ENCODE assay signal across 11 cellular contexts in the genomic region with DNA sequence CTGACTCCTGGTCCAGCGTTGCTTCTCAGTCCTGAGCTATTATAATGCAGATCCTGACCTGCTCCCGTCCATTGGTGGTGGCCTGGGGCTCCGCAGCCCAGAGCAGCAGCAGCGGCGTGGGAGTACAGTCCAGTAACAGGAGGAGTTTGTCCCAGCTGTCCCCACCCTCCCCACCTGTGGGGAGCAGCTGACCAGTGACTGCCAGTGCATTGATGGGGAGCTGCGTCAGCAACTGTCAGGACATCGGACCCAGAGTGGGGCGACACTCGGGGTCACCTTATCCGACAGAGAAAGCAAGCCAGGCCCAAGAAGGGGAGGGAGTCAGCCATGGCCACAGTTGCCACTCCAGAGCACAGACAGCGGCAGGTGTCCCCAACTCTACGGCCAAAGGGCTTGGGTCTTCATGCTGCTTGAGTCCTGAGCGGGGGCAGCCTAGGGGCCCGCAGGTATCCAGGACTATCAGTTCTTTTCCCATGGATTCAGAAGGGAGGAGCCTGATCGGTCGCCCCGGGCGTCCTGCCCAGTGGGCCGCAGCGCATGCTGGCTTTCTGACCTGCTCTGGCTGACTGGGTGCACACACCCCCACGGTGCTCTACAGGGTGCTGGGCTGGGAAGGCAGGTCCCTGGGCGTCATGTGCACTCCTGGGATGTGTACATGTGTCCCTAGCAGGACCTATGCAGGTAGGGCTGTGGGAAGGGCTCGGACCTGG. TPM values are rescaled to one million over a fixed set of nuclear protein-coding genes. Genes with fewer than 3 reads are reported as not detected.
DNase-seq lines count a peak whose midpoint lies in the region; ATAC-seq and TF ChIP-seq lines count a peak whose summit lies in the region.
"Had no signal": no experiment of that assay in that cellular context is flagged by ENCODE, and none has a peak within 500 bp of the region (broad histone marks: within the 10 kb centered on the region; RNA-seq: fewer than 3 reads in every experiment).

No MANE protein-coding gene starts in this region.

- H3K9me3 ChIP-seq in WERI-Rb-1 (ENCODE audit: severe bottlenecking), result no peaks in the 10 kb centered on the region
- no peaks in the 10 kb centered on the region for H3K9me3 ChIP-seq in right cardiac atrium (ENCODE audit: control insufficient read depth, low read length)
- H3K9me3 ChIP-seq in skeletal muscle tissue (ENCODE audit: control insufficient read depth in 3 of 3, low read length in 3 of 3), result no peaks in the 10 kb centered on the region
- H3K9me3 ChIP-seq in MG63, result no peaks in the 10 kb centered on the region
- H3K9me3 ChIP-seq: A549 had no signal

- H3K4me3 Mint-ChIP-seq in T-helper 2 cell treated with Interferon-gamma antibody and Interleukin-4, amounts not matched to agents 5 μg/mL and 100 μg/mL, for 36 hours, result no peak overlapping the region
- H3K4me3 Mint-ChIP-seq in endothelial cell (ENCODE audit: unreplicated experiment), result no peak overlapping the region

- peaks cover 31% of the 10 kb centered on the region for H3K36me3 Mint-ChIP-seq in T-helper 2 cell treated with Interferon-gamma antibody and Interleukin-4, amounts not matched to agents 5 μg/mL and 100 μg/mL, for 36 hours (ENCODE audit: low read depth)
- H3K36me3 Mint-ChIP-seq in endothelial cell (ENCODE audit: low read depth, unreplicated experiment), result peaks cover 6% of the 10 kb centered on the region

- peak in 1 of 2 donors; percentile 2 for ATAC-seq in right cardiac atrium
- ATAC-seq: A549 had no signal

- no peak overlapping the region for H3K4me3 ChIP-seq in WERI-Rb-1 (ENCODE audit: low read depth, low read length)
- H3K4me3 ChIP-seq in right cardiac atrium (ENCODE audit: low read length), result no peak overlapping the region
- H3K4me3 ChIP-seq in skeletal muscle tissue (ENCODE audit: low read length in 3 of 3), result peak overlapping the region in 2 of 3 donors; percentile 36 to 60
- H3K4me3 ChIP-seq in MG63, result no peak overlapping the region
- H3K4me3 ChIP-seq: A549, coronary artery had no signal

- intact Hi-C loops in right cardiac atrium (cut with DNase I), result no loop called here

- H3K27ac Mint-ChIP-seq in T-helper 2 cell treated with Interferon-gamma antibody and Interleukin-4, amounts not matched to agents 5 μg/mL and 100 μg/mL, for 36 hours, result peak overlapping the region; percentile 60
- H3K27ac Mint-ChIP-seq in endothelial cell (ENCODE audit: unreplicated experiment), result no peak overlapping the region

- no peaks in the 10 kb centered on the region for H3K27me3 Mint-ChIP-seq in T-helper 2 cell treated with Interferon-gamma antibody and Interleukin-4, amounts not matched to agents 5 μg/mL and 100 μg/mL, for 36 hours (ENCODE audit: low read depth)
- no peaks in the 10 kb centered on the region for H3K27me3 Mint-ChIP-seq in endothelial cell (ENCODE audit: unreplicated experiment)

- no peak for TF ChIP-seq CTCF in WERI-Rb-1 (IDR thresholded peaks at IDR 0.05; ENCODE audit: low read depth, low read length)
- no peak for TF ChIP-seq CTCF in endothelial cell (IDR thresholded peaks at IDR 0.05; ENCODE audit: unreplicated experiment)

- H3K4me1 ChIP-seq in right cardiac atrium (ENCODE audit: control insufficient read depth, insufficient read depth, low read length), result peaks cover 18% of the 10 kb centered on the region
- peaks cover 86 to 94% (median 90%) of the 10 kb centered on the region in 3 donors for H3K4me1 ChIP-seq in skeletal muscle tissue (ENCODE audit: control insufficient read depth in 3 of 3, insufficient read depth in 3 of 3, low read length in 3 of 3)

- no peaks in the 10 kb centered on the region for H3K27me3 ChIP-seq in WERI-Rb-1 (ENCODE audit: insufficient read depth, low read depth, severe bottlenecking)
- H3K27me3 ChIP-seq in right cardiac atrium (ENCODE audit: control insufficient read depth, insufficient read depth), result no peaks in the 10 kb centered on the region
- no peaks in the 10 kb centered on the region for H3K27me3 ChIP-seq in skeletal muscle tissue (ENCODE audit: control insufficient read depth in 3 of 3, insufficient read depth in 3 of 3, low read length in 3 of 3)
- no peaks in the 10 kb centered on the region for H3K27me3 ChIP-seq in MG63

- no peak for DNase-seq in T-helper 2 cell treated with Interferon-gamma antibody and Interleukin-4, amounts not matched to agents 5 μg/mL and 100 μg/mL, for 36 hours (ENCODE audit: low spot score)
- no peak for DNase-seq in T-helper 2 cell
- peak; percentile 70 for DNase-seq in WERI-Rb-1
- DNase-seq in right cardiac atrium, result peak; percentile 52 to 74 (median 69)
- DNase-seq in MG63, result no peak
- no peak for DNase-seq in endothelial cell (ENCODE audit: low spot score)
- no peak for DNase-seq in NCI-H1105 treated with DMSO at 0.1 percent for 48 hours (lab: John Stamatoyannopoulos, UW)
- DNase-seq: GF-D8 had no signal

- peak overlapping the region; percentile 45 to 85 (median 48) for H3K9ac ChIP-seq in skeletal muscle tissue (ENCODE audit: low read depth in 1 of 3, low read length in 3 of 3)

- H3K9me3 Mint-ChIP-seq in T-helper 2 cell treated with Interferon-gamma antibody and Interleukin-4, amounts not matched to agents 5 μg/mL and 100 μg/mL, for 36 hours, result no peaks in the 10 kb centered on the region
- H3K9me3 Mint-ChIP-seq in endothelial cell (ENCODE audit: unreplicated experiment), result no peaks in the 10 kb centered on the region

- 65% methylated on average over 23 of the region's 23 CpGs for WGBS in right cardiac atrium

- H3K4me1 Mint-ChIP-seq in T-helper 2 cell treated with Interferon-gamma antibody and Interleukin-4, amounts not matched to agents 5 μg/mL and 100 μg/mL, for 36 hours (ENCODE audit: low read depth), result peaks cover 49% of the 10 kb centered on the region
- H3K4me1 Mint-ChIP-seq in endothelial cell (ENCODE audit: unreplicated experiment), result peaks cover 26% of the 10 kb centered on the region

- peak overlapping the region; percentile 87 for H3K27ac ChIP-seq in WERI-Rb-1
- peak overlapping the region; percentile 18 for H3K27ac ChIP-seq in right cardiac atrium (ENCODE audit: low read length)
- H3K27ac ChIP-seq in skeletal muscle tissue (ENCODE audit: low read depth, low read length), result peak overlapping the region; percentile 85
- H3K27ac ChIP-seq: A549, coronary artery had no signal

- H3K36me3 ChIP-seq in WERI-Rb-1, result peaks cover 8% of the 10 kb centered on the region
- peaks cover 13 to 27% (median 22%) of the 10 kb centered on the region in 3 donors for H3K36me3 ChIP-seq in skeletal muscle tissue (ENCODE audit: control insufficient read depth in 3 of 3, insufficient read depth in 3 of 3, low read length in 3 of 3)
- H3K36me3 ChIP-seq in MG63, result no peaks in the 10 kb centered on the region

RNA-seq across cellular contexts. Expression of a gene that starts 29.7 kb away (rescaled TPM):
- total RNA-seq in right cardiac atrium (10 to 100 TPM; 20.0 to 22.9 (median 21.1) TPM), skeletal muscle tissue (62.1 TPM), endothelial cell (ENCODE audit: unreplicated experiment) (177 TPM)
- 9.9 TPM for polyA plus RNA-seq in right cardiac atrium
- total RNA-seq in MG63 (2014; rRNA removed; shearing (Covaris generic); ENCODE audit: low replicate concordance), result 6.0 and 9.2 TPM in 2 replicates

Comparison
In these comparisons a context has a peak if more than half of its experiments do, and no peak if none do; other contexts are left out.
1. DNase-seq: peak in WERI-Rb-1 (single experiment) and right cardiac atrium (3 of 3); none in T-helper 2 cell treated with Interferon-gamma antibody and Interleukin-4, amounts not matched to agents 5 μg/mL and 100 μg/mL, for 36 hours (single experiment), T-helper 2 cell (0 of 5), MG63 (single experiment), endothelial cell (single experiment) and NCI-H1105 treated with DMSO at 0.1 percent for 48 hours (single experiment).
2. H3K27ac ChIP-seq: peak in every context shown above with its lines; median percentile 87 in WERI-Rb-1; 85 in skeletal muscle tissue; 18 in right cardiac atrium.
3. H3K4me3 ChIP-seq: peak in skeletal muscle tissue (2 of 3); none in WERI-Rb-1 (single experiment), right cardiac atrium (single experiment) and MG63 (single experiment).